In the genomic region with DNA sequence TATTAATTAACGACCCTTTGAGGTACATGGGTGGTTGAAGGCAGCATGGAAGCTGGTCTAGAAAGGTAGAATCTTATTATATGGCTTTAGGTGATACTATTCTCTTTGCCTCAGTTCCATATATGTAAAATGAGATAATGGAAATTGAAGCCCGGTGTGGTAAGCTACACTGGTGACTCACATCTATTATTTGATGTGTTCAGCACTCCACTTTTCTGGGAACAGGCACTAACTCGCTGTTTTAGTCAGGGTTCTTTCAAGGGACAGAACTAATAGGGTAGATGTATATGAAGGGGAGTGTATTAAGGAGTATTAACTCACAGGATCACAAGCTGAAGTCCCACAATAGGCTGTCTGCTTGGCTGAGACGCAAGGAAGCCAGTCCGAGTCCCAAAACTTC, we compare ENCODE assay signal across 17 cellular contexts. TPM values are rescaled to one million over a fixed set of nuclear protein-coding genes. Genes with fewer than 3 reads are reported as not detected.
DNase-seq lines count a peak whose midpoint lies in the region; ATAC-seq and TF ChIP-seq lines count a peak whose summit lies in the region.
"Had no signal": no experiment of that assay in that cellular context is flagged by ENCODE, and none has a peak within 500 bp of the region (broad histone marks: within the 10 kb centered on the region; RNA-seq: fewer than 3 reads in every experiment).

No MANE protein-coding gene starts in this region.

- 69 to 71% (median 70%) methylated on average over 5 of the region's 5 CpGs for WGBS in psoas muscle, 3 donors

- DNase-seq in HCEC 1CT = peak; percentile 10
- DNase-seq in RWPE1 (ENCODE audit: low spot score) = peak; percentile 53
- no peak for DNase-seq in psoas muscle
- no peak for DNase-seq in MV-4-11 (lab: John Stamatoyannopoulos, UW)
- no peak for DNase-seq in COLO668 (lab: John Stamatoyannopoulos, UW; ENCODE audit: unreplicated experiment)
- no peak for DNase-seq in SIG-M5 treated with dmso at 0.1 percent for 504 hours (lab: John Stamatoyannopoulos, UW; ENCODE audit: unreplicated experiment)
- DNase-seq: activated CD8-positive, alpha-beta memory T cell treated with anti-CD3 and anti-CD28 coated beads, Interleukin-2, amount 50 U/mL, for 4 hours; Caco-2; effector CD8-positive, alpha-beta T cell; left lung; NCI-H2029 treated with DMSO at 0.1 percent for 48 hours; NCI-H524 treated with DMSO at 0.1 percent for 48 hours; sigmoid colon; stimulated activated CD4-positive, alpha-beta T cell treated with anti-CD3 and anti-CD28 coated beads, Interleukin-2, amount 100 ng/mL, for 24 hours; substantia nigra had no signal

- no peaks in the 10 kb centered on the region for H3K36me3 ChIP-seq in psoas muscle (ENCODE audit: insufficient read depth in 1 of 2, low read depth in 1 of 2)
- H3K36me3 ChIP-seq: left lung, sigmoid colon had no signal

- CTCF ChIA-PET in RWPE1 (lab: Yijun Ruan, JAX) = interaction anchor here (0.6 to 1.7 kb wide), 4 partner anchors 112 to 1856 kb away, joined by 3 to 5 read pairs (median 4); partner anchors contain the start of gene FHIP2A

- no peak for TF ChIP-seq CTCF in RWPE1 (conservative IDR thresholded peaks at IDR 0.05; ENCODE audit: low read depth)
- TF ChIP-seq CTCF in psoas muscle (IDR thresholded peaks at IDR 0.05) = no peak

- intact Hi-C loops in psoas muscle (cut with DNase I) = loop anchor here in 1 of 2 donors (10.0 kb wide), 1 partner anchor 109 kb away; the partner anchor contains the start of gene FHIP2A

- no peaks in the 10 kb centered on the region for H3K27me3 ChIP-seq in psoas muscle (ENCODE audit: insufficient read depth in 3 of 3, low read length in 2 of 3)
- H3K27me3 ChIP-seq: left lung, sigmoid colon had no signal

- peak; percentile 31 to 73 (median 60) for ATAC-seq in psoas muscle
- no peak for ATAC-seq in HG03175 (IDR thresholded peaks at IDR 0.05; ENCODE audit: unreplicated experiment)
- ATAC-seq: left lung had no signal

- no peaks in the 10 kb centered on the region for H3K9me3 ChIP-seq in psoas muscle
- H3K9me3 ChIP-seq: Caco-2 had no signal

- H3K4me3 ChIP-seq in psoas muscle = no peak overlapping the region
- H3K4me3 ChIP-seq: left lung, sigmoid colon had no signal

- peaks cover 10% of the 10 kb centered on the region for H3K4me1 ChIP-seq in psoas muscle
- H3K4me1 ChIP-seq: Caco-2 had no signal

- H3K27ac ChIP-seq in RWPE1 = peak overlapping the region; percentile 38
- H3K27ac ChIP-seq in cingulate gyrus (ENCODE audit: low read depth, low read length) = peak overlapping the region; percentile 69
- peak overlapping the region; percentile 60 for H3K27ac ChIP-seq in psoas muscle
- H3K27ac ChIP-seq: left lung, sigmoid colon had no signal

- POLR2A ChIA-PET in RWPE1 (lab: Yijun Ruan, JAX; ENCODE audit: low non-redundant PET) = interaction anchor here (0.6 kb wide), 1 partner anchor 77 kb away, joined by 4 read pairs; no protein-coding TSS in a partner anchor

RNA-seq across cellular contexts. Expression of gene TRUB1, which starts 4.4 kb away (rescaled TPM):
- total RNA-seq in psoas muscle = 1 to 10 TPM; 5.4 to 8.8 (median 8.5) TPM
- 1 to 10 TPM; 3.3 to 8.9 (median 4.3) TPM for polyA plus RNA-seq in psoas muscle

Comparison
In these comparisons a context has a peak if more than half of its experiments do, and no peak if none do; other contexts are left out.
1. DNase-seq: peak in HCEC 1CT (single experiment) and RWPE1 (single experiment); none in psoas muscle (0 of 2), MV-4-11 (single experiment), COLO668 (single experiment) and SIG-M5 treated with dmso at 0.1 percent for 504 hours (single experiment).
2. Peak in every context shown above with its lines, with median percentiles within 50 percentile points of each other: H3K27ac ChIP-seq.